Comparison of ENCODE assay signal across 1 cellular context in genomic region chrX:103730746-103731508, GRCh38.
TF ChIP-seq lines count a peak whose summit lies in the region.

No MANE protein-coding gene starts in this region.

TF ChIP-seq in HEK293, 187 proteins besides CTCF, POLR2A, EP300 and RAD21 (continued from another document):
- TF ChIP-seq ZNF214 (tag by site-specific recombination; IDR thresholded peaks at IDR 0.05; ENCODE audit: borderline replicate concordance) = no peak
- no peak for TF ChIP-seq ZNF654 (tag by site-specific recombination; IDR thresholded peaks at IDR 0.05; ENCODE audit: low read depth)
- no peak for TF ChIP-seq ZNF837 (tag by site-specific recombination; IDR thresholded peaks at IDR 0.05)
- peak; percentile 50; the same call in 1 of the 2 replicates for TF ChIP-seq GFI1B (tag by site-specific recombination; IDR thresholded peaks at IDR 0.05)
- no peak for TF ChIP-seq ZBTB6 (tag by site-specific recombination; IDR thresholded peaks at IDR 0.05)
- no peak for TF ChIP-seq ZNF202 (tag by site-specific recombination; IDR thresholded peaks at IDR 0.05; ENCODE audit: borderline replicate concordance)
- no peak; the same call in 1 of the 2 replicates for TF ChIP-seq ZNF639 (tag by site-specific recombination; IDR thresholded peaks at IDR 0.05)
- no peak for TF ChIP-seq ZNF621 (tag by site-specific recombination; IDR thresholded peaks at IDR 0.05)
- TF ChIP-seq ZNF112 (tag by site-specific recombination; IDR thresholded peaks at IDR 0.05) = no peak
- no peak for TF ChIP-seq ZNF114 (tag by site-specific recombination; IDR thresholded peaks at IDR 0.05)
- TF ChIP-seq ZBTB21 (tag by site-specific recombination; IDR thresholded peaks at IDR 0.05) = peak; percentile 82
- TF ChIP-seq HOXA7 (CRISPR knock-in tag; IDR thresholded peaks at IDR 0.05; ENCODE audit: borderline replicate concordance) = no peak
- no peak; the same call in 1 of the 2 replicates for TF ChIP-seq ZNF335 (tag by site-specific recombination; conservative IDR thresholded peaks at IDR 0.05)
- peak; percentile 93 for TF ChIP-seq ZNF629 (tag by site-specific recombination; IDR thresholded peaks at IDR 0.05)
- peak; percentile 48; the same call in 1 of the 2 replicates for TF ChIP-seq ZBTB48 (tag by site-specific recombination; IDR thresholded peaks at IDR 0.05)
- TF ChIP-seq ZNF19 (tag by site-specific recombination; IDR thresholded peaks at IDR 0.05; ENCODE audit: low read depth) = no peak
- no peak for TF ChIP-seq ZNF266 (tag by site-specific recombination; IDR thresholded peaks at IDR 0.05; ENCODE audit: low read depth)
- TF ChIP-seq SCRT2 (tag by site-specific recombination; IDR thresholded peaks at IDR 0.05) = no peak
- TF ChIP-seq ZNF560 (tag by site-specific recombination; IDR thresholded peaks at IDR 0.05; ENCODE audit: borderline replicate concordance) = no peak
- TF ChIP-seq ZNF645 (tag by site-specific recombination; IDR thresholded peaks at IDR 0.05) = no peak
- no peak for TF ChIP-seq ZNF138 (tag by site-specific recombination; IDR thresholded peaks at IDR 0.05; ENCODE audit: borderline replicate concordance)
- TF ChIP-seq PRDM2 (tag by site-specific recombination; IDR thresholded peaks at IDR 0.05; ENCODE audit: borderline replicate concordance) = no peak
- no peak for TF ChIP-seq ZNF211 (tag by site-specific recombination; IDR thresholded peaks at IDR 0.05; ENCODE audit: low read depth)
- peak; percentile 41; the same call in 1 of the 2 replicates for TF ChIP-seq KLF10 (tag by site-specific recombination; IDR thresholded peaks at IDR 0.05)
- no peak for TF ChIP-seq HOXC10 (CRISPR knock-in tag; IDR thresholded peaks at IDR 0.05)
- peak; percentile 59 for TF ChIP-seq KLF8 (tag by site-specific recombination; IDR thresholded peaks at IDR 0.05)
- peak; percentile 77 for TF ChIP-seq ZBTB17 (tag by site-specific recombination; IDR thresholded peaks at IDR 0.05)
- TF ChIP-seq PBX3 (CRISPR knock-in tag; IDR thresholded peaks at IDR 0.05) = no peak
- TF ChIP-seq HIC1 (tag by site-specific recombination; IDR thresholded peaks at IDR 0.05) = peak; percentile 72; the same call in 1 of the 2 replicates
- no peak for TF ChIP-seq ZNF513 (tag by site-specific recombination; IDR thresholded peaks at IDR 0.05)
- no peak for TF ChIP-seq ZNF521 (tag by site-specific recombination; IDR thresholded peaks at IDR 0.05)
- no peak for TF ChIP-seq ZNF585B (tag by site-specific recombination; IDR thresholded peaks at IDR 0.05)
- no peak for TF ChIP-seq ZNF707 (tag by site-specific recombination; IDR thresholded peaks at IDR 0.05)
- no peak for TF ChIP-seq ZNF558 (tag by site-specific recombination; IDR thresholded peaks at IDR 0.05)
- TF ChIP-seq TRIM28 (IDR thresholded peaks at IDR 0.05; ENCODE audit: borderline replicate concordance, low read length) = peak; percentile 53; the same call in 1 of the 2 replicates
- no peak for TF ChIP-seq ZNF121 (tag by site-specific recombination; IDR thresholded peaks at IDR 0.05)
- TF ChIP-seq KLF1 (tag by site-specific recombination; IDR thresholded peaks at IDR 0.05) = no peak
- peak; percentile 95 for TF ChIP-seq ATF2 (tag by site-specific recombination; IDR thresholded peaks at IDR 0.05; ENCODE audit: low read depth)
- no peak for TF ChIP-seq ZFP41 (tag by site-specific recombination; IDR thresholded peaks at IDR 0.05; ENCODE audit: borderline replicate concordance)
- no peak for TF ChIP-seq ZBTB26 (tag by site-specific recombination; optimal IDR thresholded peaks at IDR 0.05)
